16 cellular contexts compared by ENCODE assay signal in genomic region chr1:172005856-172006255, GRCh38.
DNase-seq lines count a peak whose midpoint lies in the region; ATAC-seq and TF ChIP-seq lines count a peak whose summit lies in the region.
"Had no signal": no experiment of that assay in that cellular context is flagged by ENCODE, and none has a peak within 500 bp of the region (broad histone marks: within the 10 kb centered on the region; RNA-seq: fewer than 3 reads in every experiment).

No MANE protein-coding gene starts in this region.

- 100% methylated on average over 1 of the region's 1 CpG for WGBS in mesenchymal stem cell

- no peak overlapping the region for H2AK5ac ChIP-seq in mesenchymal stem cell (ENCODE audit: low read length, severe bottlenecking)

- H3K4me1 ChIP-seq in CD4-positive, CD25-positive, alpha-beta regulatory T cell (ENCODE audit: control insufficient read depth, insufficient read depth, low read length, poor library complexity, severe bottlenecking): no peaks in the 10 kb centered on the region
- H3K4me1 ChIP-seq in mesenchymal stem cell (ENCODE audit: control insufficient read depth, insufficient read depth, low read depth, low read length): peaks cover 2% of the 10 kb centered on the region
- no peaks in the 10 kb centered on the region for H3K4me1 ChIP-seq in tibial artery

- H3K4me1 Mint-ChIP-seq in CD4-positive, CD25-positive, alpha-beta regulatory T cell: peaks cover 0 to 13% (median 4%) of the 10 kb centered on the region in 4 donors

- no peaks in the 10 kb centered on the region for H3K36me3 Mint-ChIP-seq in CD4-positive, CD25-positive, alpha-beta regulatory T cell
- H3K36me3 Mint-ChIP-seq: type B pancreatic cell had no signal

- no peaks in the 10 kb centered on the region for H3K36me3 ChIP-seq in CD4-positive, CD25-positive, alpha-beta regulatory T cell (ENCODE audit: control insufficient read depth, insufficient read depth, low read length)
- H3K36me3 ChIP-seq in mesenchymal stem cell (ENCODE audit: control insufficient read depth in 1 of 2, insufficient read depth in 2 of 2, low read depth in 1 of 2, low read length in 2 of 2): no peaks in the 10 kb centered on the region
- H3K36me3 ChIP-seq in tibial artery: no peaks in the 10 kb centered on the region
- H3K36me3 ChIP-seq: MG63, SJCRH30 had no signal

- no peak overlapping the region for H3K4me3 ChIP-seq in CD4-positive, CD25-positive, alpha-beta regulatory T cell (ENCODE audit: low read depth, low read length)
- no peak overlapping the region for H3K4me3 ChIP-seq in choroid plexus epithelial cell (ENCODE audit: low read depth, low read length)
- no peak overlapping the region for H3K4me3 ChIP-seq in mesenchymal stem cell (ENCODE audit: insufficient read depth in 1 of 2, low read depth in 1 of 2, low read length in 2 of 2)
- H3K4me3 ChIP-seq in tibial artery: no peak overlapping the region
- H3K4me3 ChIP-seq: MG63, SJCRH30 had no signal

- H3K18ac ChIP-seq in mesenchymal stem cell (ENCODE audit: low read depth in 1 of 2, low read length in 2 of 2): peak overlapping the region in 1 of 2 experiments; percentile 11

- no peak for DNase-seq in CD4-positive, CD25-positive, alpha-beta regulatory T cell
- DNase-seq in LHCN-M2 (ENCODE audit: low read depth): peak; percentile 10
- DNase-seq in choroid plexus epithelial cell (ENCODE audit: low read depth): peak; percentile 50
- peak; percentile 36 for DNase-seq in mesenchymal stem cell
- no peak for DNase-seq in tibial artery
- no peak for DNase-seq in NCI-H774 (lab: John Stamatoyannopoulos, UW)
- DNase-seq: activated naive CD4-positive, alpha-beta T cell treated with anti-CD3 and anti-CD28 coated beads, Interleukin-2, amount 50 U/mL, for 16 hours; DMS79 treated with DMSO at 0.1 percent for 48 hours; MG63; SJCRH30 had no signal

- H3K27ac ChIP-seq in CD4-positive, CD25-positive, alpha-beta regulatory T cell (ENCODE audit: insufficient read depth, low read length, poor library complexity, severe bottlenecking): no peak overlapping the region
- peak overlapping the region; percentile 71 for H3K27ac ChIP-seq in mesenchymal stem cell (ENCODE audit: low read length, poor library complexity, severe bottlenecking)
- no peak overlapping the region for H3K27ac ChIP-seq in tibial artery
- H3K27ac ChIP-seq: HL-60, SJCRH30 had no signal

- no peak overlapping the region for H4K8ac ChIP-seq in mesenchymal stem cell (ENCODE audit: low read length)

- H3K4ac ChIP-seq in mesenchymal stem cell (ENCODE audit: low read depth in 1 of 2, low read length in 2 of 2): no peak overlapping the region

- no peak overlapping the region for H3K14ac ChIP-seq in mesenchymal stem cell (ENCODE audit: low read length in 2 of 2)

- no peak overlapping the region for H2BK5ac ChIP-seq in mesenchymal stem cell (ENCODE audit: low read depth, low read length, poor library complexity, severe bottlenecking)

- ATAC-seq in CD4-positive, CD25-positive, alpha-beta regulatory T cell (ENCODE audit: low read depth in 2 of 2): no peak
- ATAC-seq in GM18498 (IDR thresholded peaks at IDR 0.05; ENCODE audit: unreplicated experiment) (no peak), GM19324 (IDR thresholded peaks at IDR 0.05; ENCODE audit: low FRiP score, unreplicated experiment) (no peak)
- ATAC-seq: HCT116 had no signal

- no peak for TF ChIP-seq CTCF in choroid plexus epithelial cell (conservative IDR thresholded peaks at IDR 0.05; ENCODE audit: low read depth, low read length)
- no peak for TF ChIP-seq CTCF in tibial artery (IDR thresholded peaks at IDR 0.05)

- no peak overlapping the region for H4K91ac ChIP-seq in mesenchymal stem cell (ENCODE audit: low read length)

- H2BK12ac ChIP-seq in mesenchymal stem cell (ENCODE audit: low read length in 2 of 2): no peak overlapping the region

- no peak overlapping the region for H2BK120ac ChIP-seq in mesenchymal stem cell (ENCODE audit: low read depth, low read length)

- H3K9ac ChIP-seq in mesenchymal stem cell (ENCODE audit: low read length): no peak overlapping the region

- no peak overlapping the region for H3K4me3 Mint-ChIP-seq in CD4-positive, CD25-positive, alpha-beta regulatory T cell
- H3K4me3 Mint-ChIP-seq: central memory CD8-positive, alpha-beta T cell; type B pancreatic cell had no signal

- peaks cover 5% of the 10 kb centered on the region for H3K27me3 Mint-ChIP-seq in CD4-positive, CD25-positive, alpha-beta regulatory T cell
- H3K27me3 Mint-ChIP-seq: central memory CD8-positive, alpha-beta T cell; type B pancreatic cell had no signal

- intact Hi-C loops in tibial artery (cut with DNase I; ENCODE audit: low total_unique reads): no loop called here

- H2AFZ ChIP-seq in mesenchymal stem cell (ENCODE audit: low read depth, low read length): no peak overlapping the region

- H3K27me3 ChIP-seq in CD4-positive, CD25-positive, alpha-beta regulatory T cell (ENCODE audit: control insufficient read depth, insufficient read depth, low read length): no peaks in the 10 kb centered on the region
- H3K27me3 ChIP-seq in mesenchymal stem cell (ENCODE audit: control insufficient read depth in 1 of 2, insufficient read depth in 1 of 2, low read length in 2 of 2): no peaks in the 10 kb centered on the region
- H3K27me3 ChIP-seq in tibial artery: no peaks in the 10 kb centered on the region
- H3K27me3 ChIP-seq: MG63, SJCRH30 had no signal

- peaks cover under 1 to 4% of the 10 kb centered on the region in 2 experiments for H3K9me3 ChIP-seq in CD4-positive, CD25-positive, alpha-beta regulatory T cell (ENCODE audit: control insufficient read depth in 2 of 2, low read length in 2 of 2)
- H3K9me3 ChIP-seq in mesenchymal stem cell (ENCODE audit: control insufficient read depth, low read length) (peaks cover 6% of the 10 kb centered on the region), tibial artery (no peaks in the 10 kb centered on the region)

- H3K4me2 ChIP-seq in mesenchymal stem cell (ENCODE audit: low read length, poor library complexity, severe bottlenecking): no peak overlapping the region

- no peak overlapping the region for H3K23ac ChIP-seq in mesenchymal stem cell (ENCODE audit: low read length in 2 of 2)

- no peaks in the 10 kb centered on the region for H3K79me1 ChIP-seq in mesenchymal stem cell (replicated peaks; ENCODE audit: low read length, poor library complexity, severe bottlenecking)

- no peak overlapping the region for H2BK15ac ChIP-seq in mesenchymal stem cell (ENCODE audit: low read depth, poor library complexity, severe bottlenecking)

- H3K27ac Mint-ChIP-seq in CD4-positive, CD25-positive, alpha-beta regulatory T cell: peak overlapping the region in 2 of 3 donors; percentile 12 to 47
- H3K27ac Mint-ChIP-seq: type B pancreatic cell had no signal

- H3K9me3 Mint-ChIP-seq in CD4-positive, CD25-positive, alpha-beta regulatory T cell: peaks cover 0 to 4% (median 3%) of the 10 kb centered on the region in 7 donors
- H3K9me3 Mint-ChIP-seq: type B pancreatic cell had no signal

Comparison
In these comparisons a context has a peak if more than half of its experiments do, and no peak if none do; other contexts are left out.
1. DNase-seq: peak in LHCN-M2 (single experiment), choroid plexus epithelial cell (single experiment) and mesenchymal stem cell (single experiment); none in CD4-positive, CD25-positive, alpha-beta regulatory T cell (0 of 3), tibial artery (0 of 2) and NCI-H774 (single experiment).